19 cellular contexts compared by ENCODE assay signal in genomic region chr12:131756441-131756840, GRCh38.
"Had no signal": no experiment of that assay in that cellular context is flagged by ENCODE, and none has a peak within 500 bp of the region (broad histone marks: within the 10 kb centered on the region; RNA-seq: fewer than 3 reads in every experiment).

No MANE protein-coding gene starts in this region.

- H3K27me3 ChIP-seq: SJSA1 had no signal

- DNase-seq: KBM-7, MV-4-11, NCI-H1048, NCI-H1105, NCI-H1417, NCI-H1436 treated with DMSO at 0.1 percent for 48 hours, NCI-H1694, NCI-H187 treated with DMSO at 0.1 percent for 48 hours, NCI-H2029 treated with DMSO at 0.1 percent for 48 hours, NCI-H2227 treated with DMSO at 0.1 percent for 48 hours, NCI-H510A, NCI-H524 treated with DMSO at 0.1 percent for 48 hours, NCI-H69, NCI-H774, SIG-M5 had no signal

- H3K4me3 ChIP-seq: SJSA1, SK-N-MC had no signal

- H3K9me3 ChIP-seq: SJSA1 had no signal

- H3K4me1 ChIP-seq: SJSA1 had no signal

- H3K27ac ChIP-seq: RWPE1, SJSA1, SK-N-MC had no signal

- FAIRE-seq: RCC 7860 had no signal
